8 cellular contexts compared by ENCODE assay signal in genomic region chr14:69316449-69317391, GRCh38. TPM values are rescaled to one million over a fixed set of nuclear protein-coding genes. Genes with fewer than 3 reads are reported as not detected.
DNase-seq lines count a peak whose midpoint lies in the region; ATAC-seq and TF ChIP-seq lines count a peak whose summit lies in the region.

No MANE protein-coding gene starts in this region.

- H3K27me3 ChIP-seq in brain microvascular endothelial cell (replicated peaks), result no peaks in the 10 kb centered on the region
- H3K27me3 ChIP-seq in kidney epithelial cell (ENCODE audit: control insufficient read depth, insufficient read depth, low read length), result no peaks in the 10 kb centered on the region
- H3K27me3 ChIP-seq in upper lobe of right lung, result no peaks in the 10 kb centered on the region

- H3K4me3 ChIP-seq in brain microvascular endothelial cell (ENCODE audit: low read depth, low read length), result no peak overlapping the region
- no peak overlapping the region for H3K4me3 ChIP-seq in kidney epithelial cell (ENCODE audit: low read depth, low read length)
- H3K4me3 ChIP-seq in upper lobe of right lung, result no peak overlapping the region

- H3K9me3 ChIP-seq in upper lobe of right lung, result no peaks in the 10 kb centered on the region

- peaks cover 6% of the 10 kb centered on the region for H3K4me1 ChIP-seq in upper lobe of right lung

- peak; percentile 79 for ATAC-seq in upper lobe of right lung

- in situ Hi-C loops in brain microvascular endothelial cell (cut with HindIII; ENCODE audit: low pct_ligation_motif_present, low sequenced_read_pairs), result no loop called here

- no peaks in the 10 kb centered on the region for H3K36me3 ChIP-seq in brain microvascular endothelial cell (replicated peaks)
- H3K36me3 ChIP-seq in kidney epithelial cell (ENCODE audit: control insufficient read depth, insufficient read depth, low read length), result no peaks in the 10 kb centered on the region
- H3K36me3 ChIP-seq in upper lobe of right lung, result no peaks in the 10 kb centered on the region

- intact Hi-C loops in upper lobe of right lung (cut with DNase I), result no loop called here

- DNase-seq in NCI-H2196 (lab: John Stamatoyannopoulos, UW; ENCODE audit: unreplicated experiment) (peak; percentile 15), NCI-H2196 treated with DMSO at 0.1 percent for 48 hours (lab: John Stamatoyannopoulos, UW; ENCODE audit: unreplicated experiment) (no peak), brain microvascular endothelial cell (peak; percentile 93), kidney epithelial cell (ENCODE audit: low read depth) (peak; percentile 88), upper lobe of right lung (peak; percentile 61), occipital lobe (lab: John Stamatoyannopoulos, UW) (no peak)
- DNase-seq in NK-92 treated with Interleukin-12 subunit alpha and Interleukin-12 subunit beta, amount 100 ng/mL, for 24 hours (lab: John Stamatoyannopoulos, UW), result no peak
- DNase-seq in activated naive CD4-positive, alpha-beta T cell treated with Interleukin-2 at 50 U/mL for 16 hours, result no peak

- TF ChIP-seq CTCF in brain microvascular endothelial cell (IDR thresholded peaks at IDR 0.05; ENCODE audit: low read depth, low read length, missing control alignments) (no peak), kidney epithelial cell (IDR thresholded peaks at IDR 0.05; ENCODE audit: insufficient read depth, low read length, poor library complexity, severe bottlenecking) (no peak), upper lobe of right lung (IDR thresholded peaks at IDR 0.05) (no peak)

- H3K27ac ChIP-seq in brain microvascular endothelial cell, result peak overlapping the region; percentile 40
- H3K27ac ChIP-seq in upper lobe of right lung, result no peak overlapping the region

RNA-seq across cellular contexts. Expression of gene GALNT16, which starts 56.8 kb away (rescaled TPM):
- total RNA-seq in kidney epithelial cell (0.33 and 3.4 TPM in 2 replicates), upper lobe of right lung (3.0 TPM), occipital lobe (5.5 TPM)

Comparison
In these comparisons a context has a peak if more than half of its experiments do, and no peak if none do; other contexts are left out.
1. DNase-seq: peak in NCI-H2196 (single experiment), brain microvascular endothelial cell (single experiment), kidney epithelial cell (single experiment) and upper lobe of right lung (single experiment); none in NCI-H2196 treated with DMSO at 0.1 percent for 48 hours (single experiment), NK-92 treated with Interleukin-12 subunit alpha and Interleukin-12 subunit beta, amount 100 ng/mL, for 24 hours (single experiment), occipital lobe (single experiment) and activated naive CD4-positive, alpha-beta T cell treated with Interleukin-2 at 50 U/mL for 16 hours (single experiment).